Comparison of ENCODE assay signal across 8 cellular contexts in the genomic region with DNA sequence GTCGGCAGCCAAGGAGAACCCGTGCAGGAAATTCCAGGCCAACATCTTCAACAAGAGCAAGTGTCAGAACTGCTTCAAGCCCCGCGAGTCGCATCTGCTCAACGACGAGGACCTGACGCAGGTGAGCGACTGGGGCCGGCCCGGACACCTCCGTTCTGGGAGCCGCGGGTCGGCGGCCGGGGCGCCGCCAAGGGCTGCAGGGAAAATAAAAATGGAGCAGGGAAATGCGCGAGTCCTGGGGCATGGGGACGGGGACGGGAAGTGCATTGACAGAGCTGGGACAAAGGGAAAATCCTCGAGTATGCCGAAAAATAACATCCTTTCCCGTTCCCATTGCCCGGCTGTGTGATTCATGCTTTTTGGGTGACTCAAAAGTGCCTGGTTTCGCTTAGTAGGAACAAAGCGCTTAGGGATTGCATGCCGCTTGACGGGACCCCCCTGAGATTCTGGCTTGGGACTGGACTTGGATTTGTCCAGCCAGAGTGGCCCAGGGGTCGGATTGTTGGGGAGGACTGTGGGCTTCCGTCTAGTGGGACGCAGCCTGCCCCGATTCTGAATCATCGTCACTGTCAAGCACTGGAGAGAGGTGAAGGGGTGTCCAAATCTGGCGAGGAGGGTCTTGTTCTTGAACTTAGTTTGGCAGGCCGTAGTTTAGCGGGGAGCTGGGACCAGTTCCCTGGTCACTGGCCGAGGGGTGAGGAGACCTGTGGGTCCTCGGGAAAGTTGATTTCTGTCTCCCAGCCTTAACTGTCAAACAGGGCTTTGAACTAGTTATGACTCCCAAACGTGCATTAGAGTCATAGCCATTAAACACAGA. TPM values are rescaled to one million over a fixed set of nuclear protein-coding genes. Genes with fewer than 3 reads are reported as not detected.
DNase-seq lines count a peak whose midpoint lies in the region; ATAC-seq and TF ChIP-seq lines count a peak whose summit lies in the region.

No MANE protein-coding gene starts in this region.

- H3K36me3 ChIP-seq in heart left ventricle (no peaks in the 10 kb centered on the region), duodenal mucosa (ENCODE audit: control insufficient read depth in 1 of 2, insufficient read depth in 2 of 2, low read length in 2 of 2) (no peaks in the 10 kb centered on the region), mucosa of rectum (ENCODE audit: control insufficient read depth in 2 of 2, insufficient read depth in 2 of 2, low read length in 2 of 2) (no peaks in the 10 kb centered on the region)

- H3K4me1 Mint-ChIP-seq in T-helper 2 cell treated with Interferon-gamma antibody and Interleukin-4, amounts not matched to agents 5 μg/mL and 100 μg/mL, for 36 hours (ENCODE audit: low read depth): peaks cover 41% of the 10 kb centered on the region
- peaks cover 51% of the 10 kb centered on the region for H3K4me1 Mint-ChIP-seq in type B pancreatic cell (ENCODE audit: unreplicated experiment)

- H3K9me3 Mint-ChIP-seq in T-helper 2 cell treated with Interferon-gamma antibody and Interleukin-4, amounts not matched to agents 5 μg/mL and 100 μg/mL, for 36 hours: peaks cover 3% of the 10 kb centered on the region
- H3K9me3 Mint-ChIP-seq in type B pancreatic cell: peaks cover 5% of the 10 kb centered on the region

- H3K27me3 ChIP-seq in heart left ventricle: no peaks in the 10 kb centered on the region
- H3K27me3 ChIP-seq in duodenal mucosa (ENCODE audit: control insufficient read depth in 1 of 2, insufficient read depth in 2 of 2, low read length in 2 of 2): no peaks in the 10 kb centered on the region
- H3K27me3 ChIP-seq in mucosa of rectum (ENCODE audit: control insufficient read depth in 2 of 2, insufficient read depth in 2 of 2, low read length in 2 of 2): no peaks in the 10 kb centered on the region

- no peak for TF ChIP-seq POLR2A in heart left ventricle (IDR thresholded peaks at IDR 0.05)

- WGBS in heart left ventricle, 4 donors: 0 to 1% (median 1%) methylated on average over 36 to 42 of the region's 42 CpGs

- intact Hi-C loops in heart left ventricle (cut with DNase I) (loop anchor here in 5 of 10 donors (5.0 to 10.0 kb wide), 3 partner anchors 34 to 59 kb away; no protein-coding TSS in a partner anchor), Right ventricle myocardium inferior (cut with DNase I) (loop anchor here (2.0 to 5.0 kb wide), 2 partner anchors 32 to 79 kb away; no protein-coding TSS in a partner anchor)

- H3K9me3 ChIP-seq in heart left ventricle (no peaks in the 10 kb centered on the region), duodenal mucosa (ENCODE audit: control insufficient read depth in 1 of 2, low read length in 2 of 2) (no peaks in the 10 kb centered on the region), mucosa of rectum (ENCODE audit: control insufficient read depth in 2 of 2, low read length in 2 of 2) (no peaks in the 10 kb centered on the region)

- H3K27ac ChIP-seq in heart left ventricle (peak overlapping the region; percentile 75 to 91 (median 86)), duodenal mucosa (ENCODE audit: low read depth, low read length) (peak overlapping the region; percentile 65), mucosa of rectum (ENCODE audit: low read depth in 2 of 2, low read length in 2 of 2) (peak overlapping the region; percentile 67 to 75)

- H3K36me3 Mint-ChIP-seq in T-helper 2 cell treated with Interferon-gamma antibody and Interleukin-4, amounts not matched to agents 5 μg/mL and 100 μg/mL, for 36 hours (ENCODE audit: low read depth): peaks cover 6% of the 10 kb centered on the region
- H3K36me3 Mint-ChIP-seq in type B pancreatic cell: peaks cover 17% of the 10 kb centered on the region

- peak overlapping the region; percentile 81 to 89 for H3K9ac ChIP-seq in duodenal mucosa (ENCODE audit: low read depth in 1 of 2, low read length in 2 of 2)
- peak overlapping the region; percentile 84 to 89 for H3K9ac ChIP-seq in mucosa of rectum (ENCODE audit: low read depth in 1 of 2, low read length in 2 of 2)

- peak overlapping the region; percentile 55 to 93 (median 81) for H3K4me3 ChIP-seq in heart left ventricle
- H3K4me3 ChIP-seq in duodenal mucosa (ENCODE audit: low read depth in 1 of 2, low read length in 2 of 2): peak overlapping the region; percentile 81 to 91
- H3K4me3 ChIP-seq in mucosa of rectum (ENCODE audit: low read length in 2 of 2): peak overlapping the region; percentile 69 to 91

- DNase-seq in heart left ventricle: peak in 1 of 5 donors; percentile 39
- no peak for DNase-seq in Right ventricle myocardium inferior (ENCODE audit: missing footprints)
- DNase-seq in T-helper 2 cell treated with Interferon-gamma antibody and Interleukin-4, amounts not matched to agents 5 μg/mL and 100 μg/mL, for 36 hours (ENCODE audit: low spot score): peak; percentile 17
- DNase-seq in type B pancreatic cell (ENCODE audit: extremely low spot score, unreplicated experiment): no peak
- DNase-seq in OCI-M2 (lab: John Stamatoyannopoulos, UW; ENCODE audit: unreplicated experiment): no peak
- DNase-seq in GM20000 (ENCODE audit: low spot score): no peak

- no peak for TF ChIP-seq CTCF in heart left ventricle (IDR thresholded peaks at IDR 0.05)
- TF ChIP-seq CTCF in type B pancreatic cell (conservative IDR thresholded peaks at IDR 0.05): no peak
- no peak for TF ChIP-seq CTCF in GM20000 (IDR thresholded peaks at IDR 0.05; ENCODE audit: extremely low read depth, missing control alignments)

- peak overlapping the region; percentile 66 for H3K27ac Mint-ChIP-seq in T-helper 2 cell treated with Interferon-gamma antibody and Interleukin-4, amounts not matched to agents 5 μg/mL and 100 μg/mL, for 36 hours
- peak overlapping the region; percentile 96 for H3K27ac Mint-ChIP-seq in type B pancreatic cell

- H3K4me1 ChIP-seq in heart left ventricle (peaks cover 11 to 62% (median 53%) of the 10 kb centered on the region in 12 donors), duodenal mucosa (ENCODE audit: control insufficient read depth in 1 of 2, insufficient read depth in 2 of 2, low read length in 2 of 2) (peaks cover 39 to 48% of the 10 kb centered on the region in 2 donors), mucosa of rectum (ENCODE audit: control insufficient read depth in 2 of 2, insufficient read depth in 2 of 2, low read length in 2 of 2) (peaks cover 30 to 34% of the 10 kb centered on the region in 2 donors)

- H3K27me3 Mint-ChIP-seq in T-helper 2 cell treated with Interferon-gamma antibody and Interleukin-4, amounts not matched to agents 5 μg/mL and 100 μg/mL, for 36 hours (ENCODE audit: low read depth): no peaks in the 10 kb centered on the region
- no peaks in the 10 kb centered on the region for H3K27me3 Mint-ChIP-seq in type B pancreatic cell

- peak overlapping the region; percentile 87 for H3K4me3 Mint-ChIP-seq in T-helper 2 cell treated with Interferon-gamma antibody and Interleukin-4, amounts not matched to agents 5 μg/mL and 100 μg/mL, for 36 hours
- H3K4me3 Mint-ChIP-seq in type B pancreatic cell: peak overlapping the region; percentile 99

- ATAC-seq in heart left ventricle: no peak
- no peak for ATAC-seq in Right ventricle myocardium inferior

RNA-seq across cellular contexts. Expression of a gene that starts 0.8 kb away (rescaled TPM):
- total RNA-seq in heart left ventricle: 100 to 1,000 TPM; 131 to 686 (median 343) TPM
- polyA plus RNA-seq in heart left ventricle: 100 to 1,000 TPM; 237 to 476 TPM
- 312 TPM for total RNA-seq in Right ventricle myocardium inferior
- 275 and 367 TPM in 2 replicates for total RNA-seq in type B pancreatic cell (ENCODE audit: low replicate concordance)
